Comparison of ENCODE assay signal across 12 cellular contexts in genomic region chr1:91744973-91745648, GRCh38.
DNase-seq lines count a peak whose midpoint lies in the region; ATAC-seq lines count a peak whose summit lies in the region.
"Had no signal": no experiment of that assay in that cellular context is flagged by ENCODE, and none has a peak within 500 bp of the region (broad histone marks: within the 10 kb centered on the region; RNA-seq: fewer than 3 reads in every experiment).

No MANE protein-coding gene starts in this region.

- no peaks in the 10 kb centered on the region for H3K9me3 ChIP-seq in mucosa of rectum (ENCODE audit: control insufficient read depth in 2 of 2, low read length in 2 of 2)

- ATAC-seq in HG02970 (IDR thresholded peaks at IDR 0.05; ENCODE audit: low FRiP score, unreplicated experiment): no peak

- H3K36me3 ChIP-seq in mucosa of rectum (ENCODE audit: control insufficient read depth in 2 of 2, insufficient read depth in 2 of 2, low read length in 2 of 2) (no peaks in the 10 kb centered on the region), urinary bladder (ENCODE audit: insufficient read depth) (no peaks in the 10 kb centered on the region)

- H3K27ac ChIP-seq in mucosa of rectum (ENCODE audit: low read depth in 2 of 2, low read length in 2 of 2) (peak overlapping the region; percentile 2 to 14), urinary bladder (ENCODE audit: low read depth) (peak overlapping the region; percentile 62)

- 35% methylated on average over 6 of the region's 6 CpGs for WGBS in urinary bladder

- DNase-seq in NCI-H345 (lab: John Stamatoyannopoulos, UW) (peak; percentile 5), NCI-H345 treated with DMSO at 0.1 percent for 48 hours (lab: John Stamatoyannopoulos, UW; ENCODE audit: unreplicated experiment) (no peak), fibroblast of the conjunctiva (ENCODE audit: low read depth) (peak; percentile 83)
- DNase-seq in central memory CD4-positive, alpha-beta T cell: no peak
- DNase-seq in activated CD4-positive, CD25-positive, alpha-beta regulatory T cell (lab: John Stamatoyannopoulos, UW): no peak
- DNase-seq: GF-D8, H7, occipital lobe, T-helper 9 cell had no signal

- H3K27me3 ChIP-seq in mucosa of rectum (ENCODE audit: control insufficient read depth in 2 of 2, insufficient read depth in 2 of 2, low read length in 2 of 2): no peaks in the 10 kb centered on the region

- no peak overlapping the region for H3K9ac ChIP-seq in mucosa of rectum (ENCODE audit: low read depth in 1 of 2, low read length in 2 of 2)

- H3K4me1 ChIP-seq in mucosa of rectum (ENCODE audit: control insufficient read depth in 2 of 2, insufficient read depth in 2 of 2, low read length in 2 of 2) (peaks cover 0 to 2% of the 10 kb centered on the region in 2 donors), urinary bladder (ENCODE audit: insufficient read depth) (peaks cover 2% of the 10 kb centered on the region)

- H3K4me3 ChIP-seq in mucosa of rectum (ENCODE audit: low read length in 2 of 2) (no peak overlapping the region), urinary bladder (ENCODE audit: low read depth, low read length) (no peak overlapping the region)

Comparison
In these comparisons a context has a peak if more than half of its experiments do, and no peak if none do; other contexts are left out.
1. DNase-seq: peak in NCI-H345 (single experiment) and fibroblast of the conjunctiva (single experiment); none in NCI-H345 treated with DMSO at 0.1 percent for 48 hours (single experiment), central memory CD4-positive, alpha-beta T cell (single experiment) and activated CD4-positive, CD25-positive, alpha-beta regulatory T cell (0 of 4).